Comparison of ENCODE assay signal across 8 cellular contexts in genomic region chr21:46622226-46622625, GRCh38. TPM values are rescaled to one million over a fixed set of nuclear protein-coding genes. Genes with fewer than 3 reads are reported as not detected.
DNase-seq lines count a peak whose midpoint lies in the region; ATAC-seq and TF ChIP-seq lines count a peak whose summit lies in the region.

No MANE protein-coding gene starts in this region.

- peaks cover 27% of the 10 kb centered on the region for H3K4me1 Mint-ChIP-seq in T-helper 17 cell

- DNase-seq in T-helper 17 cell (peak in 1 of 3 donors; percentile 27), esophagus muscularis mucosa (ENCODE audit: extremely low spot score) (no peak), putamen (ENCODE audit: low spot score) (peak; percentile 95), LoVo (ENCODE audit: low spot score) (no peak), foreskin keratinocyte (no peak)

- no peak for TF ChIP-seq EP300 in esophagus muscularis mucosa (IDR thresholded peaks at IDR 0.05)

- TF ChIP-seq POLR2A in esophagus muscularis mucosa (IDR thresholded peaks at IDR 0.05; ENCODE audit: low read depth) = no peak

- H3K27me3 Mint-ChIP-seq in T-helper 17 cell = no peaks in the 10 kb centered on the region

- peak; percentile 55 for ATAC-seq in HG02610 (IDR thresholded peaks at IDR 0.05; ENCODE audit: unreplicated experiment)
- peak; percentile 79 for ATAC-seq in T-helper 17 cell
- ATAC-seq in HG03571 (IDR thresholded peaks at IDR 0.05; ENCODE audit: unreplicated experiment) = no peak
- no peak for ATAC-seq in HG03135 (IDR thresholded peaks at IDR 0.05; ENCODE audit: unreplicated experiment)
- no peak for ATAC-seq in foreskin keratinocyte

- H3K27ac Mint-ChIP-seq in T-helper 17 cell = peak overlapping the region; percentile 91

- H3K27ac ChIP-seq in esophagus muscularis mucosa (replicated peaks in 1 of 4) (peak overlapping the region; percentile 36 to 74 (median 64)), foreskin keratinocyte (no peak overlapping the region)

- intact Hi-C loops in esophagus muscularis mucosa (cut with DNase I) = no loop called here

- WGBS in esophagus muscularis mucosa = 30% methylated on average over 4 of the region's 4 CpGs

- H3K27me3 ChIP-seq in esophagus muscularis mucosa (no peaks in the 10 kb centered on the region), foreskin keratinocyte (peaks cover 17% of the 10 kb centered on the region)

- no peaks in the 10 kb centered on the region for H3K36me3 ChIP-seq in esophagus muscularis mucosa

- H3K36me3 Mint-ChIP-seq in T-helper 17 cell (ENCODE audit: low read depth) = no peaks in the 10 kb centered on the region

- no peak for TF ChIP-seq CTCF in esophagus muscularis mucosa (IDR thresholded peaks at IDR 0.05)
- TF ChIP-seq CTCF in foreskin keratinocyte (conservative IDR thresholded peaks at IDR 0.05) = no peak

- H3K4me1 ChIP-seq in esophagus muscularis mucosa (peaks cover 0 to 23% (median 11%) of the 10 kb centered on the region in 4 donors), foreskin keratinocyte (no peaks in the 10 kb centered on the region)

- no peak overlapping the region for H3K4me3 Mint-ChIP-seq in T-helper 17 cell

- H3K9me3 ChIP-seq in T-helper 17 cell (ENCODE audit: control insufficient read depth, low read length, poor library complexity, severe bottlenecking) (peaks cover 3% of the 10 kb centered on the region), esophagus muscularis mucosa (peaks cover 0 to 19% (median 17%) of the 10 kb centered on the region in 4 donors)

- H3K4me3 ChIP-seq in esophagus muscularis mucosa = no peak overlapping the region

RNA-seq across cellular contexts. Expression of gene PRMT2, which starts 13.2 kb away (rescaled TPM):
- total RNA-seq in T-helper 17 cell (100 to 1,000 TPM in 1 of 2 donors, 10 to 100 TPM in 1; 89.1 to 102 TPM), esophagus muscularis mucosa (100 to 1,000 TPM; 136 to 161 (median 142) TPM), foreskin keratinocyte (92.0 and 93.0 TPM in 2 replicates)
- 95.3 and 99.5 TPM in 2 replicates for polyA plus RNA-seq in foreskin keratinocyte

RNA-seq across cellular contexts. Expression of gene S100B, which starts 17.3 kb away (rescaled TPM):
- not detected for total RNA-seq in T-helper 17 cell
- total RNA-seq in esophagus muscularis mucosa = 10 to 100 TPM; 16.0 to 38.2 (median 30.7) TPM
- total RNA-seq in foreskin keratinocyte = 0.17 TPM in 1 of 2 replicates, not detected in the other
- 0.21 TPM in 1 of 2 replicates, not detected in the other for polyA plus RNA-seq in foreskin keratinocyte

Comparison
In these comparisons a context has a peak if more than half of its experiments do, and no peak if none do; other contexts are left out.
1. ATAC-seq: peak in HG02610 (single experiment) and T-helper 17 cell (single experiment); none in HG03571 (single experiment), HG03135 (single experiment) and foreskin keratinocyte (single experiment).
2. RNA of gene S100B, which starts 17.3 kb away (total RNA-seq): 16.0 to 38.2 TPM in esophagus muscularis mucosa; not detected in T-helper 17 cell and 0.17 TPM in foreskin keratinocyte; every median in the first group is over 10 times any median in the second.